ENCODE assay signal across 12 cellular contexts in the genomic region with DNA sequence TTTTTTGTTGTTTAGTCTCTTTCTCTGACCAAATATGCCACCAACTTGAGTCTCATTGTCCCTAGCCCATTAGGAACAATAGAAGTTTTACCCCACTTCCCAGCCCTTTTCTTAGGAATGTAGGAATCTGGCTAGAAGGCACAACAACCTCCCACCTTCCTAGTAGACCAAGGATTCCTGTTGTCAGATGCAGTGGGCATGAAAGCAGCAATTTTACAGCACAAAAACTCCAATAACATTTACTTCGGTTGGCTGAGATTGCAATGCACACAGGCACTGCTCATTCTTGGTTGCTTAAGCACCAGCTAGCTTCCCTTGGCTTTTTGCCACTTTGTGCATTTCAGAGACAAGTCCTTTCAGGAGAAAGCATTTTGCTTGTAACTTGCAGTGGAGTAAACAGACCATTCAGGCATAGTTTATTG.
DNase-seq lines count a peak whose midpoint lies in the region; ATAC-seq and TF ChIP-seq lines count a peak whose summit lies in the region.
"Had no signal": no experiment of that assay in that cellular context is flagged by ENCODE, and none has a peak within 500 bp of the region (broad histone marks: within the 10 kb centered on the region; RNA-seq: fewer than 3 reads in every experiment).

No MANE protein-coding gene starts in this region.

- no peak overlapping the region for H3K4me3 ChIP-seq in AG04450 (ENCODE audit: low read depth, low read length)
- H3K4me3 ChIP-seq in HFF-Myc (replicated peaks; ENCODE audit: low read depth, low read length): no peak overlapping the region
- H3K4me3 ChIP-seq in right lobe of liver: no peak overlapping the region
- H3K4me3 ChIP-seq: gastroesophageal sphincter had no signal

- no peaks in the 10 kb centered on the region for H3K36me3 ChIP-seq in right lobe of liver
- H3K36me3 ChIP-seq: gastroesophageal sphincter had no signal

- intact Hi-C loops in right lobe of liver (cut with DNase I): no loop called here

- H3K36me3 Mint-ChIP-seq in WTC11: no peaks in the 10 kb centered on the region
- H3K36me3 Mint-ChIP-seq in activated naive CD4-positive, alpha-beta T cell treated with anti-CD3 and anti-CD28 coated beads, Interleukin-2, amount 10 ng/mL, durations not matched to agents 7 days and 5 days: no peaks in the 10 kb centered on the region
- H3K36me3 Mint-ChIP-seq: stimulated activated memory B cell treated with anti-CD40 and anti-IgM and Interleukin-4, amounts not matched to agents 10 μg/mL and 1 μg/mL and 100 μg/mL, for 72 hours; T-cell had no signal

- H3K27ac Mint-ChIP-seq in WTC11: peak overlapping the region; percentile 93
- no peak overlapping the region for H3K27ac Mint-ChIP-seq in activated naive CD4-positive, alpha-beta T cell treated with anti-CD3 and anti-CD28 coated beads, Interleukin-2, amount 10 ng/mL, durations not matched to agents 7 days and 5 days
- H3K27ac Mint-ChIP-seq: stimulated activated memory B cell treated with anti-CD40 and anti-IgM and Interleukin-4, amounts not matched to agents 10 μg/mL and 1 μg/mL and 100 μg/mL, for 72 hours; T-cell had no signal

- ATAC-seq in WTC11 (peak; percentile 67), right lobe of liver (no peak), GM19467 (IDR thresholded peaks at IDR 0.05; ENCODE audit: unreplicated experiment) (no peak)
- ATAC-seq: gastroesophageal sphincter; stimulated activated memory B cell treated with anti-CD40 and anti-IgM and Interleukin-4, amounts not matched to agents 10 μg/mL and 1 μg/mL and 100 μg/mL, for 72 hours; T-cell had no signal

- H3K4me3 Mint-ChIP-seq in WTC11: peak overlapping the region; percentile 11
- no peak overlapping the region for H3K4me3 Mint-ChIP-seq in activated naive CD4-positive, alpha-beta T cell treated with anti-CD3 and anti-CD28 coated beads, Interleukin-2, amount 10 ng/mL, durations not matched to agents 7 days and 5 days
- H3K4me3 Mint-ChIP-seq: stimulated activated memory B cell treated with anti-CD40 and anti-IgM and Interleukin-4, amounts not matched to agents 10 μg/mL and 1 μg/mL and 100 μg/mL, for 72 hours; T-cell had no signal

- no peaks in the 10 kb centered on the region for H3K4me1 ChIP-seq in right lobe of liver
- H3K4me1 ChIP-seq: gastroesophageal sphincter had no signal

- no peaks in the 10 kb centered on the region for H3K27me3 Mint-ChIP-seq in WTC11 (ENCODE audit: low read depth)
- H3K27me3 Mint-ChIP-seq in activated naive CD4-positive, alpha-beta T cell treated with anti-CD3 and anti-CD28 coated beads, Interleukin-2, amount 10 ng/mL, durations not matched to agents 7 days and 5 days: no peaks in the 10 kb centered on the region

- H3K9me3 ChIP-seq in AG04450 (ENCODE audit: control insufficient read depth, insufficient read depth, low read length) (no peaks in the 10 kb centered on the region), right lobe of liver (no peaks in the 10 kb centered on the region)
- H3K9me3 ChIP-seq: gastroesophageal sphincter had no signal

- DNase-seq in AG04450 (ENCODE audit: low read depth, low spot score) (peak; percentile 85), HFF-Myc (ENCODE audit: extremely low read depth, low read depth) (peak; percentile 20), WTC11 (ENCODE audit: low spot score) (no peak), iPS DF 19.7 (ENCODE audit: low read depth, low spot score) (peak; percentile 82), right lobe of liver (no peak), NCI-H524 (lab: John Stamatoyannopoulos, UW) (no peak)
- DNase-seq in activated naive CD4-positive, alpha-beta T cell treated with anti-CD3 and anti-CD28 coated beads, Interleukin-2, amount 10 ng/mL, durations not matched to agents 7 days and 5 days: no peak
- DNase-seq: activated gamma-delta T cell, T-cell had no signal

- TF ChIP-seq CTCF in AG04450 (IDR thresholded peaks at IDR 0.05; ENCODE audit: low read depth, low read length) (no peak), HFF-Myc (IDR thresholded peaks at IDR 0.05; ENCODE audit: low read depth, low read length, missing control alignments) (no peak), WTC11 (IDR thresholded peaks at IDR 0.05) (no peak), right lobe of liver (IDR thresholded peaks at IDR 0.05) (no peak)

- H3K9me3 Mint-ChIP-seq in WTC11: no peaks in the 10 kb centered on the region
- H3K9me3 Mint-ChIP-seq in activated naive CD4-positive, alpha-beta T cell treated with anti-CD3 and anti-CD28 coated beads, Interleukin-2, amount 10 ng/mL, durations not matched to agents 7 days and 5 days: no peaks in the 10 kb centered on the region
- H3K9me3 Mint-ChIP-seq: T-cell had no signal

- CTCF ChIA-PET in AG04450 (lab: Charles Lee): interaction anchor here (0.8 to 0.9 kb wide), 2 partner anchors 9 to 19 kb away, joined by 3 read pairs; no protein-coding TSS in a partner anchor
- CTCF ChIA-PET in WTC11 (lab: Charles Lee): no interaction called here
- CTCF ChIA-PET in activated naive CD4-positive, alpha-beta T cell treated with anti-CD3 and anti-CD28 coated beads, Interleukin-2, amount 10 ng/mL, durations not matched to agents 7 days and 5 days (lab: Charles Lee): no interaction called here

- H3K27ac ChIP-seq in AG04450 (ENCODE audit: low read depth, low read length): no peak overlapping the region
- no peak overlapping the region for H3K27ac ChIP-seq in right lobe of liver

- H3K4me1 Mint-ChIP-seq in WTC11: peaks cover 84% of the 10 kb centered on the region
- H3K4me1 Mint-ChIP-seq in activated naive CD4-positive, alpha-beta T cell treated with anti-CD3 and anti-CD28 coated beads, Interleukin-2, amount 10 ng/mL, durations not matched to agents 7 days and 5 days: no peaks in the 10 kb centered on the region
- H3K4me1 Mint-ChIP-seq: stimulated activated memory B cell treated with anti-CD40 and anti-IgM and Interleukin-4, amounts not matched to agents 10 μg/mL and 1 μg/mL and 100 μg/mL, for 72 hours; T-cell had no signal

- 75% methylated on average over 1 of the region's 1 CpG for WGBS in right lobe of liver (ENCODE audit: insufficient coverage, low coverage, low lambda C conversion rate, missing lambda C conversion rate)

- POLR2A ChIA-PET in AG04450 (lab: Yijun Ruan, JAX) (no interaction called here), WTC11 (lab: Charles Lee) (no interaction called here)

- no peak for TF ChIP-seq POLR2A in right lobe of liver (IDR thresholded peaks at IDR 0.05)

- no peaks in the 10 kb centered on the region for H3K27me3 ChIP-seq in AG04450 (ENCODE audit: control insufficient read depth, insufficient read depth, low read length)
- H3K27me3 ChIP-seq in right lobe of liver: no peaks in the 10 kb centered on the region
- H3K27me3 ChIP-seq: gastroesophageal sphincter had no signal

TF ChIP-seq in WTC11, 78 proteins besides CTCF, POLR2A, EP300 and RAD21 (continues in another document):
- TF ChIP-seq, protein P1, sequence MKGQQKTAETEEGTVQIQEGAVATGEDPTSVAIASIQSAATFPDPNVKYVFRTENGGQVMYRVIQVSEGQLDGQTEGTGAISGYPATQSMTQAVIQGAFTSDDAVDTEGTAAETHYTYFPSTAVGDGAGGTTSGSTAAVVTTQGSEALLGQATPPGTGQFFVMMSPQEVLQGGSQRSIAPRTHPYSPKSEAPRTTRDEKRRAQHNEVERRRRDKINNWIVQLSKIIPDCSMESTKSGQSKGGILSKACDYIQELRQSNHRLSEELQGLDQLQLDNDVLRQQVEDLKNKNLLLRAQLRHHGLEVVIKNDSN (CRISPR knock-in tag; IDR thresholded peaks at IDR 0.05): no peak
- TF ChIP-seq FOXK1 (CRISPR knock-in tag; IDR thresholded peaks at IDR 0.05): peak; percentile 58; the same call in 1 of the 2 replicates
- TF ChIP-seq MYBL2 (CRISPR knock-in tag; IDR thresholded peaks at IDR 0.05): no peak
- no peak for TF ChIP-seq ZNF263 (CRISPR knock-in tag; IDR thresholded peaks at IDR 0.05; ENCODE audit: low read depth)
- TF ChIP-seq, protein P2, sequence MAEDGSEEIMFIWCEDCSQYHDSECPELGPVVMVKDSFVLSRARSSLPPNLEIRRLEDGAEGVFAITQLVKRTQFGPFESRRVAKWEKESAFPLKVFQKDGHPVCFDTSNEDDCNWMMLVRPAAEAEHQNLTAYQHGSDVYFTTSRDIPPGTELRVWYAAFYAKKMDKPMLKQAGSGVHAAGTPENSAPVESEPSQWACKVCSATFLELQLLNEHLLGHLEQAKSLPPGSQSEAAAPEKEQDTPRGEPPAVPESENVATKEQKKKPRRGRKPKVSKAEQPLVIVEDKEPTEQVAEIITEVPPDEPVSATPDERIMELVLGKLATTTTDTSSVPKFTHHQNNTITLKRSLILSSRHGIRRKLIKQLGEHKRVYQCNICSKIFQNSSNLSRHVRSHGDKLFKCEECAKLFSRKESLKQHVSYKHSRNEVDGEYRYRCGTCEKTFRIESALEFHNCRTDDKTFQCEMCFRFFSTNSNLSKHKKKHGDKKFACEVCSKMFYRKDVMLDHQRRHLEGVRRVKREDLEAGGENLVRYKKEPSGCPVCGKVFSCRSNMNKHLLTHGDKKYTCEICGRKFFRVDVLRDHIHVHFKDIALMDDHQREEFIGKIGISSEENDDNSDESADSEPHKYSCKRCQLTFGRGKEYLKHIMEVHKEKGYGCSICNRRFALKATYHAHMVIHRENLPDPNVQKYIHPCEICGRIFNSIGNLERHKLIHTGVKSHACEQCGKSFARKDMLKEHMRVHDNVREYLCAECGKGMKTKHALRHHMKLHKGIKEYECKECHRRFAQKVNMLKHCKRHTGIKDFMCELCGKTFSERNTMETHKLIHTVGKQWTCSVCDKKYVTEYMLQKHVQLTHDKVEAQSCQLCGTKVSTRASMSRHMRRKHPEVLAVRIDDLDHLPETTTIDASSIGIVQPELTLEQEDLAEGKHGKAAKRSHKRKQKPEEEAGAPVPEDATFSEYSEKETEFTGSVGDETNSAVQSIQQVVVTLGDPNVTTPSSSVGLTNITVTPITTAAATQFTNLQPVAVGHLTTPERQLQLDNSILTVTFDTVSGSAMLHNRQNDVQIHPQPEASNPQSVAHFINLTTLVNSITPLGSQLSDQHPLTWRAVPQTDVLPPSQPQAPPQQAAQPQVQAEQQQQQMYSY (CRISPR knock-in tag; IDR thresholded peaks at IDR 0.05): no peak
- TF ChIP-seq TEAD1 (CRISPR knock-in tag; IDR thresholded peaks at IDR 0.05): peak; percentile 25; the same call in 1 of the 2 replicates
- no peak for TF ChIP-seq TEAD4 (CRISPR knock-in tag; IDR thresholded peaks at IDR 0.05)
- TF ChIP-seq ZBTB21 (CRISPR knock-in tag; IDR thresholded peaks at IDR 0.05; ENCODE audit: borderline replicate concordance): no peak
- peak; percentile 60 for TF ChIP-seq ETV6 (CRISPR knock-in tag; IDR thresholded peaks at IDR 0.05)
- no peak for TF ChIP-seq NFE2L1 (CRISPR knock-in tag; IDR thresholded peaks at IDR 0.05)
- no peak for TF ChIP-seq PRRX2 (CRISPR knock-in tag; IDR thresholded peaks at IDR 0.05)
- no peak for TF ChIP-seq ZNF671 (CRISPR knock-in tag; IDR thresholded peaks at IDR 0.05)

Comparison
In these comparisons a context has a peak if more than half of its experiments do, and no peak if none do; other contexts are left out.
1. DNase-seq: peak in AG04450 (single experiment), HFF-Myc (single experiment) and iPS DF 19.7 (single experiment); none in WTC11 (single experiment), right lobe of liver (0 of 3), NCI-H524 (0 of 2) and activated naive CD4-positive, alpha-beta T cell treated with anti-CD3 and anti-CD28 coated beads, Interleukin-2, amount 10 ng/mL, durations not matched to agents 7 days and 5 days (single experiment).